10 cellular contexts compared by ENCODE assay signal in genomic region chr10:26488344-26488743, GRCh38. TPM values are rescaled to one million over a fixed set of nuclear protein-coding genes. Genes with fewer than 3 reads are reported as not detected.
A peak's percentile ranks its signal among the peaks of the same experiment; 100 is the strongest.
DNase-seq lines count a peak whose midpoint lies in the region; ATAC-seq, FAIRE-seq and TF ChIP-seq lines count a peak whose summit lies in the region.
"Had no signal": no experiment of that assay in that cellular context is flagged by ENCODE, and none has a peak within 500 bp of the region (broad histone marks: within the 10 kb centered on the region; RNA-seq: fewer than 3 reads in every experiment).

No MANE protein-coding gene starts in this region.

- peak in 1 of 2 experiments; percentile 70 for DNase-seq in A549 (ENCODE audit: low read depth in 1 of 2, low spot score in 1 of 2)
- DNase-seq in EL, result peak; percentile 86
- peak; percentile 20 to 42 for DNase-seq in activated CD4-positive, alpha-beta T cell treated with anti-CD3 and anti-CD28 coated beads, Interleukin-2, amount 50 U/mL, for 48 hours
- DNase-seq in glomerular visceral epithelial cell (ENCODE audit: extremely low spot score), result peak; percentile 54
- no peak for DNase-seq in SHP77 (lab: John Stamatoyannopoulos, UW)
- DNase-seq in NCI-H146 treated with DMSO at 0.1 percent for 48 hours (lab: John Stamatoyannopoulos, UW; ENCODE audit: unreplicated experiment), result no peak
- no peak for DNase-seq in kidney glomerular epithelial cell (lab: John Stamatoyannopoulos, UW)
- DNase-seq: hippocampal formation, midbrain had no signal

- H3K4me2 ChIP-seq in A549, result peak overlapping the region; percentile 87

- FAIRE-seq in A549 (lab: Jason Lieb, UNC), result no peak

- no peaks in the 10 kb centered on the region for H3K9me3 ChIP-seq in A549

- 43% methylated on average over 4 of the region's 4 CpGs for WGBS in A549 (ENCODE audit: missing lambda C conversion rate)

- POLR2A ChIA-PET in A549 (lab: Yijun Ruan, JAX), result no interaction called here

- no peak for TF ChIP-seq POLR2A in A549 (IDR thresholded peaks at IDR 0.05; ENCODE audit: low read length)

- TF ChIP-seq EP300 in A549 (IDR thresholded peaks at IDR 0.05), result no peak

- no peak for TF ChIP-seq CTCF in A549 (IDR thresholded peaks at IDR 0.05)

- no peak for TF ChIP-seq RAD21 in A549 (conservative IDR thresholded peaks at IDR 0.05 in 1 of 2, IDR thresholded peaks at IDR 0.05 in 1 of 2)

- peak overlapping the region; percentile 94 to 95 for H3K27ac ChIP-seq in A549

- ATAC-seq in A549, result peak in 1 of 2 experiments; percentile 6; a peak in 2 of 6 replicates
- no peak for ATAC-seq in HG03097 (IDR thresholded peaks at IDR 0.05; ENCODE audit: low FRiP score, unreplicated experiment)

- H3K4me1 ChIP-seq in A549, result peaks cover 77% of the 10 kb centered on the region

- H3K4me3 ChIP-seq in A549, result no peak overlapping the region

- CTCF ChIA-PET in A549 (lab: Yijun Ruan, JAX), result no interaction called here

TF ChIP-seq in A549, 52 proteins besides CTCF, POLR2A, EP300 and RAD21:
- no peak for TF ChIP-seq TP53 (CRISPR knock-in tag; IDR thresholded peaks at IDR 0.05)
- no peak for TF ChIP-seq SREBF2 (IDR thresholded peaks at IDR 0.05)
- TF ChIP-seq, protein P1, sequence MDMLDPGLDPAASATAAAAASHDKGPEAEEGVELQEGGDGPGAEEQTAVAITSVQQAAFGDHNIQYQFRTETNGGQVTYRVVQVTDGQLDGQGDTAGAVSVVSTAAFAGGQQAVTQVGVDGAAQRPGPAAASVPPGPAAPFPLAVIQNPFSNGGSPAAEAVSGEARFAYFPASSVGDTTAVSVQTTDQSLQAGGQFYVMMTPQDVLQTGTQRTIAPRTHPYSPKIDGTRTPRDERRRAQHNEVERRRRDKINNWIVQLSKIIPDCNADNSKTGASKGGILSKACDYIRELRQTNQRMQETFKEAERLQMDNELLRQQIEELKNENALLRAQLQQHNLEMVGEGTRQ (IDR thresholded peaks at IDR 0.05), result no peak
- TF ChIP-seq CHD2 (IDR thresholded peaks at IDR 0.05; ENCODE audit: low read length, partially characterized antibody), result no peak
- no peak for TF ChIP-seq MAZ (IDR thresholded peaks at IDR 0.05; ENCODE audit: borderline replicate concordance, low read depth, low read length)
- TF ChIP-seq NFE2L2 (conservative IDR thresholded peaks at IDR 0.05; ENCODE audit: low read length), result no peak
- TF ChIP-seq ZC3H11A (IDR thresholded peaks at IDR 0.05), result no peak
- no peak for TF ChIP-seq ELK1 (IDR thresholded peaks at IDR 0.05; ENCODE audit: low read depth, low read length)
- TF ChIP-seq TFCP2L1 (CRISPR knock-in tag; IDR thresholded peaks at IDR 0.05), result no peak
- TF ChIP-seq MYC (IDR thresholded peaks at IDR 0.05; ENCODE audit: borderline replicate concordance, low read length), result no peak
- 0 out of 2 replicates have a peak, but pooled peaks have one; percentile 19 for TF ChIP-seq HOXB5 (CRISPR knock-in tag; IDR thresholded peaks at IDR 0.05)
- no peak for TF ChIP-seq JUNB (IDR thresholded peaks at IDR 0.05)
- no peak for TF ChIP-seq MAFK (IDR thresholded peaks at IDR 0.05; ENCODE audit: partially characterized antibody)
- TF ChIP-seq KDM1A (IDR thresholded peaks at IDR 0.05; ENCODE audit: low read depth), result no peak
- no peak for TF ChIP-seq NR3C1 (IDR thresholded peaks at IDR 0.05)
- peak; percentile 83; the same call in 1 of the 2 replicates for TF ChIP-seq ATOH8 (CRISPR knock-in tag; IDR thresholded peaks at IDR 0.05; ENCODE audit: low read depth)
- peak; percentile 72; the same call in 1 of the 2 replicates for TF ChIP-seq HOXB13 (CRISPR knock-in tag; IDR thresholded peaks at IDR 0.05; ENCODE audit: low read depth)
- TF ChIP-seq FOSL2 (IDR thresholded peaks at IDR 0.05), result no peak
- peak; percentile 86 for TF ChIP-seq FOSL2 (CRISPR knock-in tag; IDR thresholded peaks at IDR 0.05)
- TF ChIP-seq, protein P2, sequence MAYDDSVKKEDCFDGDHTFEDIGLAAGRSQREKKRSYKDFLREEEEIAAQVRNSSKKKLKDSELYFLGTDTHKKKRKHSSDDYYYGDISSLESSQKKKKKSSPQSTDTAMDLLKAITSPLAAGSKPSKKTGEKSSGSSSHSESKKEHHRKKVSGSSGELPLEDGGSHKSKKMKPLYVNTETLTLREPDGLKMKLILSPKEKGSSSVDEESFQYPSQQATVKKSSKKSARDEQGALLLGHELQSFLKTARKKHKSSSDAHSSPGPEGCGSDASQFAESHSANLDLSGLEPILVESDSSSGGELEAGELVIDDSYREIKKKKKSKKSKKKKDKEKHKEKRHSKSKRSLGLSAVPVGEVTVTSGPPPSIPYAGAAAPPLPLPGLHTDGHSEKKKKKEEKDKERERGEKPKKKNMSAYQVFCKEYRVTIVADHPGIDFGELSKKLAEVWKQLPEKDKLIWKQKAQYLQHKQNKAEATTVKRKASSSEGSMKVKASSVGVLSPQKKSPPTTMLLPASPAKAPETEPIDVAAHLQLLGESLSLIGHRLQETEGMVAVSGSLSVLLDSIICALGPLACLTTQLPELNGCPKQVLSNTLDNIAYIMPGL (CRISPR knock-in tag; IDR thresholded peaks at IDR 0.05; ENCODE audit: borderline replicate concordance), result no peak
- no peak for TF ChIP-seq HOXA7 (CRISPR knock-in tag; IDR thresholded peaks at IDR 0.05)
- TF ChIP-seq POLR2AphosphoS2 (conservative IDR thresholded peaks at IDR 0.05; ENCODE audit: low read length), result no peak
- no peak for TF ChIP-seq EHF (CRISPR knock-in tag; IDR thresholded peaks at IDR 0.05)
- TF ChIP-seq, protein P3, sequence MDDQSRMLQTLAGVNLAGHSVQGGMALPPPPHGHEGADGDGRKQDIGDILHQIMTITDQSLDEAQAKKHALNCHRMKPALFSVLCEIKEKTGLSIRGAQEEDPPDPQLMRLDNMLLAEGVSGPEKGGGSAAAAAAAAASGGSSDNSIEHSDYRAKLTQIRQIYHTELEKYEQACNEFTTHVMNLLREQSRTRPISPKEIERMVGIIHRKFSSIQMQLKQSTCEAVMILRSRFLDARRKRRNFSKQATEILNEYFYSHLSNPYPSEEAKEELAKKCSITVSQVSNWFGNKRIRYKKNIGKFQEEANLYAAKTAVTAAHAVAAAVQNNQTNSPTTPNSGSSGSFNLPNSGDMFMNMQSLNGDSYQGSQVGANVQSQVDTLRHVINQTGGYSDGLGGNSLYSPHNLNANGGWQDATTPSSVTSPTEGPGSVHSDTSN (IDR thresholded peaks at IDR 0.05), result no peak
- TF ChIP-seq E2F6 (IDR thresholded peaks at IDR 0.05; ENCODE audit: borderline replicate concordance, low read depth), result no peak
- no peak for TF ChIP-seq ZSCAN20 (CRISPR knock-in tag; IDR thresholded peaks at IDR 0.05)
- no peak for TF ChIP-seq HEYL (CRISPR knock-in tag; IDR thresholded peaks at IDR 0.05)
- TF ChIP-seq GATA3 (IDR thresholded peaks at IDR 0.05; ENCODE audit: borderline replicate concordance), result no peak
- TF ChIP-seq MAX (IDR thresholded peaks at IDR 0.05), result no peak
- TF ChIP-seq, protein P4, sequence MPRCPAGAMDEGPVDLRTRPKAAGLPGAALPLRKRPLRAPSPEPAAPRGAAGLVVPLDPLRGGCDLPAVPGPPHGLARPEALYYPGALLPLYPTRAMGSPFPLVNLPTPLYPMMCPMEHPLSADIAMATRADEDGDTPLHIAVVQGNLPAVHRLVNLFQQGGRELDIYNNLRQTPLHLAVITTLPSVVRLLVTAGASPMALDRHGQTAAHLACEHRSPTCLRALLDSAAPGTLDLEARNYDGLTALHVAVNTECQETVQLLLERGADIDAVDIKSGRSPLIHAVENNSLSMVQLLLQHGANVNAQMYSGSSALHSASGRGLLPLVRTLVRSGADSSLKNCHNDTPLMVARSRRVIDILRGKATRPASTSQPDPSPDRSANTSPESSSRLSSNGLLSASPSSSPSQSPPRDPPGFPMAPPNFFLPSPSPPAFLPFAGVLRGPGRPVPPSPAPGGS (IDR thresholded peaks at IDR 0.05), result no peak
- TF ChIP-seq CBX8 (IDR thresholded peaks at IDR 0.05), result no peak
- TF ChIP-seq KDM5A (IDR thresholded peaks at IDR 0.05), result no peak
- TF ChIP-seq CEBPB (IDR thresholded peaks at IDR 0.05), result no peak
- no peak for TF ChIP-seq ZNF302 (CRISPR knock-in tag; IDR thresholded peaks at IDR 0.05)

RNA-seq across cellular contexts. Expression of gene APBB1IP, which starts 50.2 kb away (rescaled TPM):
- polyA plus RNA-seq in A549 (2011; rRNA removed), result 0.96 and 1.2 TPM in 2 replicates
- 0.58 and 0.69 TPM in 2 replicates for polyA plus RNA-seq in A549 (2012; cell fraction: cytosol; rRNA removed)
- 0.74 and 0.97 TPM in 2 replicates for polyA plus RNA-seq in A549 (2012; cell fraction: nucleus; rRNA removed)
- polyA plus RNA-seq in A549 (2017; fragmentation: RNase III; extraction: RNeasy Plus Mini Kit Qiagen cat#74134 plus additional on column Dnase treatment), result 6.6 to 9.2 TPM (median 7.5 TPM) in 3 replicates
- polyA minus RNA-seq in A549 (2011; rRNA and poly(A)+ RNA removed), result 1.1 and 1.2 TPM in 2 replicates

Comparison
In these comparisons a context has a peak if more than half of its experiments do, and no peak if none do; other contexts are left out.
1. DNase-seq: peak in EL (single experiment), activated CD4-positive, alpha-beta T cell treated with anti-CD3 and anti-CD28 coated beads, Interleukin-2, amount 50 U/mL, for 48 hours (2 of 2) and glomerular visceral epithelial cell (single experiment); none in SHP77 (0 of 2), NCI-H146 treated with DMSO at 0.1 percent for 48 hours (single experiment) and kidney glomerular epithelial cell (single experiment).